In genomic region chr6:20332441-20333006, GRCh38 we compare ENCODE assay signal across 19 cellular contexts.
"Had no signal": no experiment of that assay in that cellular context is flagged by ENCODE, and none has a peak within 500 bp of the region (broad histone marks: within the 10 kb centered on the region; RNA-seq: fewer than 3 reads in every experiment).

No MANE protein-coding gene starts in this region.

- DNase-seq: activated CD4-positive, alpha-beta memory T cell treated with anti-CD3 and anti-CD28 coated beads, Interleukin-2, amount 10 ng/mL, durations not matched to agents 7 days and 5 days; activated CD4-positive, alpha-beta T cell treated with anti-CD3 and anti-CD28 coated beads, Interleukin-2, amount 10 ng/mL, durations not matched to agents 24 days and 14 days; activated CD4-positive, CD25-positive, alpha-beta regulatory T cell; activated effector memory CD4-positive, alpha-beta T cell treated with anti-CD3 and anti-CD28 coated beads, Interleukin-2, amount 50 U/mL, for 16 hours; activated naive CD4-positive, alpha-beta T cell treated with anti-CD3 and anti-CD28 coated beads, Interleukin-2, amount 50 U/mL, for 16 hours; activated T-cell treated with anti-CD3 and anti-CD28 coated beads, Interleukin-2, amount 50 U/mL, for 72 hours; anterior cingulate cortex; body of pancreas; foreskin fibroblast; kidney; lower lobe of right lung; naive thymus-derived CD4-positive, alpha-beta T cell; stimulated activated CD4-positive, alpha-beta T cell treated with anti-CD3 and anti-CD28 coated beads, Interleukin-4, amount 100 ng/mL, for 24 hours; stimulated activated naive CD8-positive, alpha-beta T cell treated with anti-CD3 and anti-CD28 coated beads, Interleukin-15, Interleukin-2, amounts not matched to agents 100 U/mL and 50 U/mL, for 24 hours; T1000; thyroid gland; upper lobe of right lung had no signal

- H3K4me3 Mint-ChIP-seq: activated CD4-positive, alpha-beta memory T cell treated with anti-CD3 and anti-CD28 coated beads, Interleukin-2, amount 10 ng/mL, durations not matched to agents 7 days and 5 days; activated CD4-positive, alpha-beta T cell treated with anti-CD3 and anti-CD28 coated beads, Interleukin-2, amount 10 ng/mL, durations not matched to agents 24 days and 14 days; activated T-cell treated with anti-CD3 and anti-CD28 coated beads, Interleukin-2, amount 50 U/mL, for 72 hours; naive thymus-derived CD4-positive, alpha-beta T cell; neural progenitor cell; T-helper 1 cell treated with Interleukin-12 subunit alpha and Interleukin-12 subunit beta and Interleukin-4 antibody, amounts not matched to agents 30 μg/mL and 1 μg/mL, for 36 hours had no signal

- H3K36me3 Mint-ChIP-seq: neural progenitor cell had no signal

- ATAC-seq: activated T-cell treated with anti-CD3 and anti-CD28 coated beads, Interleukin-2, amount 50 U/mL, for 72 hours; body of pancreas; lower lobe of right lung; naive thymus-derived CD4-positive, alpha-beta T cell; stimulated activated naive CD8-positive, alpha-beta T cell treated with anti-CD3 and anti-CD28 coated beads, Interleukin-15, Interleukin-2, amounts not matched to agents 100 U/mL and 50 U/mL, for 24 hours; upper lobe of right lung had no signal

- H3K27ac Mint-ChIP-seq: activated CD4-positive, alpha-beta memory T cell treated with anti-CD3 and anti-CD28 coated beads, Interleukin-2, amount 10 ng/mL, durations not matched to agents 7 days and 5 days; activated CD4-positive, alpha-beta T cell treated with anti-CD3 and anti-CD28 coated beads, Interleukin-2, amount 10 ng/mL, durations not matched to agents 24 days and 14 days; activated T-cell treated with anti-CD3 and anti-CD28 coated beads, Interleukin-2, amount 50 U/mL, for 72 hours; neural progenitor cell; T-helper 1 cell treated with Interleukin-12 subunit alpha and Interleukin-12 subunit beta and Interleukin-4 antibody, amounts not matched to agents 30 μg/mL and 1 μg/mL, for 36 hours had no signal

- H3K9me3 Mint-ChIP-seq: activated T-cell treated with anti-CD3 and anti-CD28 coated beads, Interleukin-2, amount 50 U/mL, for 72 hours; neural progenitor cell had no signal
